Comparison of ENCODE assay signal across 22 cellular contexts in genomic region chr7:156585025-156585648, GRCh38. TPM values are rescaled to one million over a fixed set of nuclear protein-coding genes. Genes with fewer than 3 reads are reported as not detected.
"Had no signal": no experiment of that assay in that cellular context is flagged by ENCODE, and none has a peak within 500 bp of the region (broad histone marks: within the 10 kb centered on the region; RNA-seq: fewer than 3 reads in every experiment).

No MANE protein-coding gene starts in this region.

- DNase-seq: activated CD4-positive, alpha-beta memory T cell treated with anti-CD3 and anti-CD28 coated beads for 36 hours; activated CD4-positive, alpha-beta T cell treated with anti-CD3 and anti-CD28 coated beads for 48 hours; activated CD4-positive, CD25-positive, alpha-beta regulatory T cell; activated naive CD4-positive, alpha-beta T cell treated with anti-CD3 and anti-CD28 coated beads for 36 hours; activated T-cell treated with anti-CD3 and anti-CD28 coated beads, Interleukin-2, amount 50 U/mL, for 48 hours; amygdala; cerebellar nuclear complex; heart left ventricle; left ventricle myocardium superior; mammary epithelial cell; midbrain; pancreas; psoas muscle; right cardiac atrium; stimulated activated CD4-positive, alpha-beta T cell treated with anti-CD3 and anti-CD28 coated beads, Interleukin-4, amount 100 ng/mL, for 24 hours; stimulated activated naive CD4-positive, alpha-beta T cell treated with Interleukin-2 at 50 U/mL for 16 hours; T-cell; T1000; upper lobe of left lung had no signal

- H3K36me3 ChIP-seq: heart left ventricle, pancreas, thoracic aorta, upper lobe of left lung had no signal

- H3K4me1 Mint-ChIP-seq: T-cell had no signal

- H3K9me3 ChIP-seq: pancreas, thoracic aorta had no signal

- H3K36me3 Mint-ChIP-seq: natural killer cell treated with Interleukin-12 subunit alpha and Interleukin-12 subunit beta and Interleukin-15 and Interleukin-18, amount 100 ng/mL, for 72 hours; T-cell had no signal

- H3K9me3 Mint-ChIP-seq: natural killer cell treated with Interleukin-12 subunit alpha and Interleukin-12 subunit beta and Interleukin-15 and Interleukin-18, amount 100 ng/mL, for 72 hours had no signal

- H3K27ac Mint-ChIP-seq: activated CD4-positive, alpha-beta memory T cell treated with anti-CD3 and anti-CD28 coated beads for 36 hours; activated naive CD4-positive, alpha-beta T cell treated with anti-CD3 and anti-CD28 coated beads for 36 hours; natural killer cell treated with Interleukin-12 subunit alpha and Interleukin-12 subunit beta and Interleukin-15 and Interleukin-18, amount 100 ng/mL, for 72 hours; T-cell had no signal

- H3K27ac ChIP-seq: coronary artery, heart left ventricle, pancreas, psoas muscle, thoracic aorta, upper lobe of left lung had no signal

- H3K4me3 ChIP-seq: coronary artery, heart left ventricle, pancreas, psoas muscle, thoracic aorta, upper lobe of left lung had no signal

- H3K4me3 Mint-ChIP-seq: activated CD4-positive, alpha-beta memory T cell treated with anti-CD3 and anti-CD28 coated beads for 36 hours; activated naive CD4-positive, alpha-beta T cell treated with anti-CD3 and anti-CD28 coated beads for 36 hours; natural killer cell treated with Interleukin-12 subunit alpha and Interleukin-12 subunit beta and Interleukin-15 and Interleukin-18, amount 100 ng/mL, for 72 hours; T-cell had no signal

- H3K27me3 ChIP-seq: heart left ventricle, pancreas, upper lobe of left lung had no signal

- H3K4me1 ChIP-seq: heart left ventricle, pancreas, psoas muscle, upper lobe of left lung had no signal

- ATAC-seq: heart left ventricle; left ventricle myocardium superior; natural killer cell treated with Interleukin-12 subunit alpha and Interleukin-12 subunit beta and Interleukin-15 and Interleukin-18, amount 100 ng/mL, for 72 hours; pancreas; psoas muscle; right cardiac atrium; T-cell had no signal

RNA-seq across cellular contexts. Expression of gene RNF32, which starts 55.4 kb away (rescaled TPM):
- total RNA-seq: left ventricle myocardium superior; natural killer cell treated with Interleukin-12 subunit alpha and Interleukin-12 subunit beta and Interleukin-15 and Interleukin-18, amount 100 ng/mL, for 72 hours; thoracic aorta had no signal
